9 cellular contexts compared by ENCODE assay signal in the genomic region with DNA sequence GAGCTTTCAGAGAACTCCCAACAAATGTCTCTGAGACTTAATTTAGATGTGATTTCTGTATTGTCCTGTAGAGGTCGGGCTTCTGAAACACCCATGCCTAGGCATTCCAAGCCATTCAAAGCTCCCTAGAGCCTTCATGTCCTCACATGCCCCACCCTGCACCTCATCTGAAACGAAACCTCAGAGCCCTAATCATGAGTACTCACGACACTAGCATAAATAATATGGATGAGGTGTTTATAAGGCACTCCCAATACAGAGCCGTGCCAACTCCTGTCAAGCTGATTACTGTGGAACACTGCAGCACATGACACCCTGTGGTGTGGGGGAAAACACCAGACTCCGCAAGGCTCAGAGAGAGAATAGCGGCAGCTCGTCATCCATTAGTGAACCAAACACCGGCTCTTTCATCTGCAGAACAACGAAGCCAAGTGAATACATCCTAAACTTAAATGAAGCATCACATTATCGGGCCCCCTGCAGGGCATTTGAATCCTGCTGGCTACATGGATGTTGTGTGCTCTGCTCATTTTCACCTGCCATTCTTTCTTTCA.
A peak's percentile ranks its signal among the peaks of the same experiment; 100 is the strongest.
DNase-seq lines count a peak whose midpoint lies in the region; ATAC-seq and TF ChIP-seq lines count a peak whose summit lies in the region.
"Had no signal": no experiment of that assay in that cellular context is flagged by ENCODE, and none has a peak within 500 bp of the region (broad histone marks: within the 10 kb centered on the region; RNA-seq: fewer than 3 reads in every experiment).

No MANE protein-coding gene starts in this region.

- H3K27ac ChIP-seq in dorsolateral prefrontal cortex = no peak overlapping the region
- H3K27ac ChIP-seq: neutrophil had no signal

- H3K4me3 ChIP-seq in dorsolateral prefrontal cortex = peak overlapping the region in 41 of 59 donors; percentile 4 to 57 (median 37)

- DNase-seq in D341Med (ENCODE audit: low spot score) = peak; percentile 67
- DNase-seq in HT-29 (ENCODE audit: low spot score) = peak; percentile 44
- DNase-seq in NOMO-1 treated with DMSO at 0.1 percent for 48 hours (lab: John Stamatoyannopoulos, UW; ENCODE audit: unreplicated experiment) = peak; percentile 21
- peak in 1 of 10 donors; percentile 16 for DNase-seq in dorsolateral prefrontal cortex
- DNase-seq in lung microvascular endothelial cell (ENCODE audit: low read depth in 2 of 2) = peak; percentile 18 to 39
- DNase-seq in NCI-H510A (lab: John Stamatoyannopoulos, UW) = no peak

- intact Hi-C loops in dorsolateral prefrontal cortex (cut with DNase I) = loop anchor here in 1 of 2 donors (10.0 kb wide), 1 partner anchor 222 kb away; no protein-coding TSS in a partner anchor

- peak; percentile 89 for ATAC-seq in GM19351 (IDR thresholded peaks at IDR 0.05; ENCODE audit: unreplicated experiment)
- ATAC-seq in GM21423 (IDR thresholded peaks at IDR 0.05; ENCODE audit: unreplicated experiment) = no peak

- peak; percentile 38 to 77 (median 64) for TF ChIP-seq CTCF in dorsolateral prefrontal cortex (IDR thresholded peaks at IDR 0.05 in 54 of 56, conservative IDR thresholded peaks at IDR 0.05 in 2 of 56; ENCODE audit: low read depth in 1 of 56, partially characterized antibody in 56 of 56)

- H3K27me3 ChIP-seq in dorsolateral prefrontal cortex = peaks cover 0 to 4% (median 0%) of the 10 kb centered on the region in 45 donors
- H3K27me3 ChIP-seq: neutrophil had no signal
